8 cellular contexts compared by ENCODE assay signal in the genomic region with DNA sequence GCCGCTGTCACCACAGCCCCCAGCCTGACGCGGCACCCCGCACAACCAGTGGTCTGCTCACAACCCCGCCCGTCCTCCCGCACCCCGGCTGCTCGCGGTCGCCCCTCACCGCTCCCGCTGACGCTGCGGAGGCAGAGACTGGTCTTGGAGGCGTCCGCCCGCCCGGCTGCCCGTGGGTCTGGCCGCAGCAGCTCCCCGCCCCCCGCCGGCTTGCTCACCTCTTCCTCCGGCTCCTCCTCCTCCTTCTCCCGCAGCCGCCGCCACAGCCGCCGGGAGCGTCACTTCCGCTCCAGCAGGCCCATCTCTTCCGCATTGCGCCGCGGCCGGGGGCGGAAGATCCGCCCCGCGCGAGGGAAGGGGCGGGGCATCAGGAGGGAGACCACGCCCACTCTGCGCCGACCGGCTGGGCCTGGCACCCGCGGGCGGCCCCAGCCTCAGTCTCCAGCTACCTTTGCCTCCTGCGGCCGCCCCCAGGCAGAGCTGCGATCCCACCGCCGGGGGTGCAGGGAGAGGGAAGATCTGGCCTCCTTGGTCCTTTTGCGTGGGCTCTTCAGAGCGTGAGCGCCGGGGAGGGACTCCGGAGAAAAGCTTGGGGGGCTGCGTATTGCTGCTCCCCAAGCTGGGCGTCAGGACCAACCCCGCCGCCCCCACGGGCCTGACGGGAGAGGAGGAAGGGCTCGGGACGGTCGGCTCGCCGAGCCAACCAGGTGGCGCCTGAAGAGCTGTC. TPM values are rescaled to one million over a fixed set of nuclear protein-coding genes. Genes with fewer than 3 reads are reported as not detected.
DNase-seq lines count a peak whose midpoint lies in the region; ATAC-seq, FAIRE-seq and TF ChIP-seq lines count a peak whose summit lies in the region.

A gene with protein sequence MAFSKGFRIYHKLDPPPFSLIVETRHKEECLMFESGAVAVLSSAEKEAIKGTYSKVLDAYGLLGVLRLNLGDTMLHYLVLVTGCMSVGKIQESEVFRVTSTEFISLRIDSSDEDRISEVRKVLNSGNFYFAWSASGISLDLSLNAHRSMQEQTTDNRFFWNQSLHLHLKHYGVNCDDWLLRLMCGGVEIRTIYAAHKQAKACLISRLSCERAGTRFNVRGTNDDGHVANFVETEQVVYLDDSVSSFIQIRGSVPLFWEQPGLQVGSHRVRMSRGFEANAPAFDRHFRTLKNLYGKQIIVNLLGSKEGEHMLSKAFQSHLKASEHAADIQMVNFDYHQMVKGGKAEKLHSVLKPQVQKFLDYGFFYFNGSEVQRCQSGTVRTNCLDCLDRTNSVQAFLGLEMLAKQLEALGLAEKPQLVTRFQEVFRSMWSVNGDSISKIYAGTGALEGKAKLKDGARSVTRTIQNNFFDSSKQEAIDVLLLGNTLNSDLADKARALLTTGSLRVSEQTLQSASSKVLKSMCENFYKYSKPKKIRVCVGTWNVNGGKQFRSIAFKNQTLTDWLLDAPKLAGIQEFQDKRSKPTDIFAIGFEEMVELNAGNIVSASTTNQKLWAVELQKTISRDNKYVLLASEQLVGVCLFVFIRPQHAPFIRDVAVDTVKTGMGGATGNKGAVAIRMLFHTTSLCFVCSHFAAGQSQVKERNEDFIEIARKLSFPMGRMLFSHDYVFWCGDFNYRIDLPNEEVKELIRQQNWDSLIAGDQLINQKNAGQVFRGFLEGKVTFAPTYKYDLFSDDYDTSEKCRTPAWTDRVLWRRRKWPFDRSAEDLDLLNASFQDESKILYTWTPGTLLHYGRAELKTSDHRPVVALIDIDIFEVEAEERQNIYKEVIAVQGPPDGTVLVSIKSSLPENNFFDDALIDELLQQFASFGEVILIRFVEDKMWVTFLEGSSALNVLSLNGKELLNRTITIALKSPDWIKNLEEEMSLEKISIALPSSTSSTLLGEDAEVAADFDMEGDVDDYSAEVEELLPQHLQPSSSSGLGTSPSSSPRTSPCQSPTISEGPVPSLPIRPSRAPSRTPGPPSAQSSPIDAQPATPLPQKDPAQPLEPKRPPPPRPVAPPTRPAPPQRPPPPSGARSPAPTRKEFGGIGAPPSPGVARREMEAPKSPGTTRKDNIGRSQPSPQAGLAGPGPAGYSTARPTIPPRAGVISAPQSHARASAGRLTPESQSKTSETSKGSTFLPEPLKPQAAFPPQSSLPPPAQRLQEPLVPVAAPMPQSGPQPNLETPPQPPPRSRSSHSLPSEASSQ (N-terminal part only) (minus strand): TSS at position 286 of the 727 bp plus-strand sequence. CDS start 1,118 bp downstream, outside the sequence.

- H3K4me3 Mint-ChIP-seq in WTC11 (peak within 1 kb of the TSS; percentile 96), immature natural killer cell (peak within 1 kb of the TSS; percentile 93 to 98 (median 95))

- peaks cover 9% of the 10 kb centered on the region; the same call in 1 of the 2 replicates for H3K4me1 Mint-ChIP-seq in WTC11
- peaks cover 24 to 44% of the 10 kb centered on the region in 2 donors for H3K4me1 Mint-ChIP-seq in immature natural killer cell

- H3K9me3 Mint-ChIP-seq in WTC11 = no peaks in the 10 kb centered on the region
- no peaks in the 10 kb centered on the region for H3K9me3 Mint-ChIP-seq in immature natural killer cell

- FAIRE-seq in bronchial epithelial cell (lab: Jason Lieb, UNC) = no peak

- peak; percentile 62 for DNase-seq in AG09309 (ENCODE audit: low read depth)
- peak; percentile 91 for DNase-seq in NCI-H226
- DNase-seq in WTC11 (ENCODE audit: low spot score) = peak; percentile 93
- peak; percentile 85 for DNase-seq in bronchial epithelial cell (ENCODE audit: low read depth)
- DNase-seq in immature natural killer cell = peak; percentile 96 to 97 (median 96)
- DNase-seq in smooth muscle cell of the brain vasculature (ENCODE audit: low read depth, low spot score) = peak; percentile 88

- H3K36me3 Mint-ChIP-seq in WTC11 = no peaks in the 10 kb centered on the region
- peaks cover 0 to 8% (median 0%) of the 10 kb centered on the region in 3 donors for H3K36me3 Mint-ChIP-seq in immature natural killer cell

- no peaks in the 10 kb centered on the region for H3K27me3 ChIP-seq in bronchial epithelial cell (ENCODE audit: control insufficient read depth, insufficient read depth, low read length)

- H3K36me3 ChIP-seq in bronchial epithelial cell (ENCODE audit: control insufficient read depth, insufficient read depth, low read length) = no peaks in the 10 kb centered on the region

- peak within 1 kb of the TSS; percentile 91 for H3K4me3 ChIP-seq in AG09309 (ENCODE audit: control insufficient read depth, low read depth, low read length)
- peak within 1 kb of the TSS; percentile 94 for H3K4me3 ChIP-seq in bronchial epithelial cell (ENCODE audit: low read depth, low read length)

- CTCF ChIA-PET in WTC11 (lab: Charles Lee) = interaction anchor here (0.5 to 2.2 kb wide), 13 partner anchors 24 to 634 kb away, joined by 3 to 7 read pairs (median 4); a partner anchor contains a TSS

- ATAC-seq in GM19023 (IDR thresholded peaks at IDR 0.05; ENCODE audit: unreplicated experiment) (peak; percentile 91), HG03196 (IDR thresholded peaks at IDR 0.05; ENCODE audit: unreplicated experiment) (peak; percentile 91), WTC11 (peak; percentile 89)

- no peaks in the 10 kb centered on the region for H3K27me3 Mint-ChIP-seq in WTC11 (ENCODE audit: low read depth)
- H3K27me3 Mint-ChIP-seq in immature natural killer cell (ENCODE audit: low read depth in 3 of 3) = peaks cover 9 to 19% (median 17%) of the 10 kb centered on the region in 3 donors

- POLR2A ChIA-PET in WTC11 (lab: Charles Lee) = interaction anchor here (0.6 to 1.4 kb wide), 6 partner anchors 8 to 115 kb away, joined by 3 to 10 read pairs (median 4); a partner anchor contains a TSS

- TF ChIP-seq CTCF in AG09309 (IDR thresholded peaks at IDR 0.05; ENCODE audit: control insufficient read depth, insufficient read depth, low read depth, low read length, missing control alignments) (no peak), WTC11 (IDR thresholded peaks at IDR 0.05) (no peak), bronchial epithelial cell (IDR thresholded peaks at IDR 0.05; ENCODE audit: insufficient read depth, low read length, severe bottlenecking) (no peak)

- H3K27ac Mint-ChIP-seq in WTC11 (peak within 1 kb of the TSS; percentile 61), immature natural killer cell (peak within 1 kb of the TSS; percentile 88 to 98 (median 96))

TF ChIP-seq in WTC11, 78 proteins besides CTCF, POLR2A, EP300 and RAD21 (continues in another document):
- TF ChIP-seq, protein P1, sequence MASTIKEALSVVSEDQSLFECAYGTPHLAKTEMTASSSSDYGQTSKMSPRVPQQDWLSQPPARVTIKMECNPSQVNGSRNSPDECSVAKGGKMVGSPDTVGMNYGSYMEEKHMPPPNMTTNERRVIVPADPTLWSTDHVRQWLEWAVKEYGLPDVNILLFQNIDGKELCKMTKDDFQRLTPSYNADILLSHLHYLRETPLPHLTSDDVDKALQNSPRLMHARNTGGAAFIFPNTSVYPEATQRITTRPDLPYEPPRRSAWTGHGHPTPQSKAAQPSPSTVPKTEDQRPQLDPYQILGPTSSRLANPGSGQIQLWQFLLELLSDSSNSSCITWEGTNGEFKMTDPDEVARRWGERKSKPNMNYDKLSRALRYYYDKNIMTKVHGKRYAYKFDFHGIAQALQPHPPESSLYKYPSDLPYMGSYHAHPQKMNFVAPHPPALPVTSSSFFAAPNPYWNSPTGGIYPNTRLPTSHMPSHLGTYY (CRISPR knock-in tag; IDR thresholded peaks at IDR 0.05) = no peak
- TF ChIP-seq ZNF263 (CRISPR knock-in tag; IDR thresholded peaks at IDR 0.05; ENCODE audit: low read depth) (peak; percentile 42; the same call in 1 of the 2 replicates), JAZF1 (CRISPR knock-in tag; IDR thresholded peaks at IDR 0.05) (no peak), ZBTB21 (CRISPR knock-in tag; IDR thresholded peaks at IDR 0.05; ENCODE audit: borderline replicate concordance) (no peak), IRF2 (CRISPR knock-in tag; IDR thresholded peaks at IDR 0.05; ENCODE audit: borderline replicate concordance, low read depth) (no peak), ZNF416 (CRISPR knock-in tag; IDR thresholded peaks at IDR 0.05) (no peak), TP53 (CRISPR knock-in tag; IDR thresholded peaks at IDR 0.05) (no peak)
- TF ChIP-seq, protein P2, sequence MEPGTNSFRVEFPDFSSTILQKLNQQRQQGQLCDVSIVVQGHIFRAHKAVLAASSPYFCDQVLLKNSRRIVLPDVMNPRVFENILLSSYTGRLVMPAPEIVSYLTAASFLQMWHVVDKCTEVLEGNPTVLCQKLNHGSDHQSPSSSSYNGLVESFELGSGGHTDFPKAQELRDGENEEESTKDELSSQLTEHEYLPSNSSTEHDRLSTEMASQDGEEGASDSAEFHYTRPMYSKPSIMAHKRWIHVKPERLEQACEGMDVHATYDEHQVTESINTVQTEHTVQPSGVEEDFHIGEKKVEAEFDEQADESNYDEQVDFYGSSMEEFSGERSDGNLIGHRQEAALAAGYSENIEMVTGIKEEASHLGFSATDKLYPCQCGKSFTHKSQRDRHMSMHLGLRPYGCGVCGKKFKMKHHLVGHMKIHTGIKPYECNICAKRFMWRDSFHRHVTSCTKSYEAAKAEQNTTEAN (CRISPR knock-in tag; IDR thresholded peaks at IDR 0.05) = 0 out of 2 replicates have a peak, but pooled peaks have one; percentile 52
- TF ChIP-seq, protein P3, sequence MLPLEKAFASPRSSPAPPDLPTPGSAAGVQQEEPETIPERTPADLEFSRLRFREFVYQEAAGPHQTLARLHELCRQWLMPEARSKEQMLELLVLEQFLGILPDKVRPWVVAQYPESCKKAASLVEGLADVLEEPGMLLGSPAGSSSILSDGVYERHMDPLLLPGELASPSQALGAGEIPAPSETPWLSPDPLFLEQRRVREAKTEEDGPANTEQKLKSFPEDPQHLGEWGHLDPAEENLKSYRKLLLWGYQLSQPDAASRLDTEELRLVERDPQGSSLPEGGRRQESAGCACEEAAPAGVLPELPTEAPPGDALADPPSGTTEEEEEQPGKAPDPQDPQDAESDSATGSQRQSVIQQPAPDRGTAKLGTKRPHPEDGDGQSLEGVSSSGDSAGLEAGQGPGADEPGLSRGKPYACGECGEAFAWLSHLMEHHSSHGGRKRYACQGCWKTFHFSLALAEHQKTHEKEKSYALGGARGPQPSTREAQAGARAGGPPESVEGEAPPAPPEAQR (CRISPR knock-in tag; IDR thresholded peaks at IDR 0.05) = no peak
- TF ChIP-seq, protein P4, sequence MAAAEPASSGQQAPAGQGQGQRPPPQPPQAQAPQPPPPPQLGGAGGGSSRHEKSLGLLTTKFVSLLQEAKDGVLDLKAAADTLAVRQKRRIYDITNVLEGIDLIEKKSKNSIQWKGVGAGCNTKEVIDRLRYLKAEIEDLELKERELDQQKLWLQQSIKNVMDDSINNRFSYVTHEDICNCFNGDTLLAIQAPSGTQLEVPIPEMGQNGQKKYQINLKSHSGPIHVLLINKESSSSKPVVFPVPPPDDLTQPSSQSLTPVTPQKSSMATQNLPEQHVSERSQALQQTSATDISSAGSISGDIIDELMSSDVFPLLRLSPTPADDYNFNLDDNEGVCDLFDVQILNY (CRISPR knock-in tag; IDR thresholded peaks at IDR 0.05) = no peak; the same call in 1 of the 2 replicates

RNA-seq across cellular contexts. Expression of the gene that starts here (rescaled TPM):
- total RNA-seq in WTC11 (2021) (4.2 to 6.3 TPM (median 6.1 TPM) in 3 replicates), bronchial epithelial cell (2.6 and 3.8 TPM in 2 replicates)
- polyA plus RNA-seq in immature natural killer cell = 1 to 10 TPM in 2 of 3 donors, under 1 TPM in 1; 0.05 to 7.9 (median 2.1) TPM

Comparison
In these comparisons a context has a peak if more than half of its experiments do, and no peak if none do; other contexts are left out.
1. Peak in every context shown above with its lines: DNase-seq, ATAC-seq and H3K4me3 ChIP-seq.